20 cellular contexts compared by ENCODE assay signal in genomic region chr1:163172596-163172995, GRCh38. TPM values are rescaled to one million over a fixed set of nuclear protein-coding genes. Genes with fewer than 3 reads are reported as not detected.
DNase-seq lines count a peak whose midpoint lies in the region; ATAC-seq and TF ChIP-seq lines count a peak whose summit lies in the region.
"Had no signal": no experiment of that assay in that cellular context is flagged by ENCODE, and none has a peak within 500 bp of the region (broad histone marks: within the 10 kb centered on the region; RNA-seq: fewer than 3 reads in every experiment).

No MANE protein-coding gene starts in this region.

- H3K9me3 Mint-ChIP-seq in chondrocyte (ENCODE audit: low read depth) = no peaks in the 10 kb centered on the region
- H3K9me3 Mint-ChIP-seq in mesothelial cell of epicardium = no peaks in the 10 kb centered on the region
- no peaks in the 10 kb centered on the region for H3K9me3 Mint-ChIP-seq in T-helper 2 cell treated with Interferon-gamma antibody and Interleukin-4, amounts not matched to agents 5 μg/mL and 100 μg/mL, for 36 hours
- H3K9me3 Mint-ChIP-seq: activated T-cell treated with anti-CD3 and anti-CD28 coated beads, Interleukin-2, amount 50 U/mL, for 24 hours; CD8-positive, alpha-beta memory T cell; central memory CD8-positive, alpha-beta T cell; neural progenitor cell had no signal

- H3K23ac ChIP-seq in IMR-90 (ENCODE audit: low read depth, low read length) = no peak overlapping the region; the same call in 1 of the 2 replicates

- TF ChIP-seq RAD21 in IMR-90 (IDR thresholded peaks at IDR 0.05; ENCODE audit: low read length) = no peak

- peak overlapping the region; percentile 34 for H3K4me2 ChIP-seq in IMR-90 (ENCODE audit: low read depth, low read length)
- H3K4me2 ChIP-seq: neural progenitor cell had no signal

- 0 out of 2 replicates have a peak overlapping the region, but pooled peaks have one; percentile 27 for H2BK120ac ChIP-seq in IMR-90 (ENCODE audit: low read depth, low read length)

- H3K9me3 ChIP-seq in IMR-90 (ENCODE audit: control insufficient read depth, insufficient read depth, low read length) (no peaks in the 10 kb centered on the region), thoracic aorta (no peaks in the 10 kb centered on the region)
- H3K9me3 ChIP-seq: esophagus squamous epithelium had no signal

- H2BK5ac ChIP-seq in IMR-90 (ENCODE audit: low read depth, low read length, poor library complexity, severe bottlenecking) = peak overlapping the region; percentile 33

- no peak overlapping the region for H3K14ac ChIP-seq in IMR-90 (replicated peaks; ENCODE audit: low read depth, low read length)

- H2AFZ ChIP-seq in IMR-90 (replicated peaks; ENCODE audit: low read length, poor library complexity) = no peak overlapping the region
- H2AFZ ChIP-seq: neural progenitor cell had no signal

- no TSS peak for BruUV-seq in IMR-90 (replicated peaks; lab: Mats Ljungman, UMichigan)

- dilution Hi-C loops in IMR-90 (cut with HindIII; ENCODE audit: low sequenced_read_pairs, unreplicated experiment) = no loop called here

- in situ Hi-C loops in IMR-90 (cut with MboI; ENCODE audit: low sequenced_read_pairs) = no loop called here

- no CpG with 5 or more reads among the region's 2 CpGs for WGBS in IMR-90 (ENCODE audit: extremely low coverage in 2 of 2, insufficient read length in 1 of 2), 2 experiments

- H3K4ac ChIP-seq in IMR-90 (ENCODE audit: low read depth, low read length) = no peak overlapping the region; the same call in 1 of the 2 replicates

- H3K4me3 ChIP-seq in IMR-90 (ENCODE audit: insufficient read depth, low read depth, low read length) (no peak overlapping the region), thoracic aorta (peak overlapping the region; percentile 49)
- H3K4me3 ChIP-seq: esophagus squamous epithelium, neural progenitor cell had no signal

- no peak overlapping the region for H2AK9ac ChIP-seq in IMR-90 (replicated peaks; ENCODE audit: low read depth, low read length, poor library complexity)

- H3K36me3 Mint-ChIP-seq in chondrocyte (ENCODE audit: low read depth) (no peaks in the 10 kb centered on the region), mesothelial cell of epicardium (no peaks in the 10 kb centered on the region)
- H3K36me3 Mint-ChIP-seq in T-helper 2 cell treated with Interferon-gamma antibody and Interleukin-4, amounts not matched to agents 5 μg/mL and 100 μg/mL, for 36 hours (ENCODE audit: low read depth) = no peaks in the 10 kb centered on the region
- H3K36me3 Mint-ChIP-seq: CD8-positive, alpha-beta memory T cell; neural progenitor cell had no signal

- H4K91ac ChIP-seq in IMR-90 (ENCODE audit: insufficient read depth, low read depth, low read length) = no peak overlapping the region

- H3K4me1 ChIP-seq in IMR-90 (ENCODE audit: control insufficient read depth, insufficient read depth, low read length) (peaks cover 12% of the 10 kb centered on the region), thoracic aorta (ENCODE audit: control insufficient read depth in 1 of 2, low read depth in 2 of 2) (peaks cover 30 to 90% of the 10 kb centered on the region in 2 donors)
- H3K4me1 ChIP-seq: neural progenitor cell had no signal

- no peak overlapping the region for H3K18ac ChIP-seq in IMR-90 (ENCODE audit: low read depth, low read length)

- H3K79me1 ChIP-seq in IMR-90 (ENCODE audit: low read depth in 1 of 2, low read length in 2 of 2) = peaks cover 0 to 3% of the 10 kb centered on the region in 2 experiments; a peak in 1 of 4 replicates

- H3K4me1 Mint-ChIP-seq in chondrocyte (ENCODE audit: low read depth) (peaks cover 72% of the 10 kb centered on the region), mesothelial cell of epicardium (peaks cover 57% of the 10 kb centered on the region)
- H3K4me1 Mint-ChIP-seq in T-helper 2 cell treated with Interferon-gamma antibody and Interleukin-4, amounts not matched to agents 5 μg/mL and 100 μg/mL, for 36 hours (ENCODE audit: low read depth) = no peaks in the 10 kb centered on the region
- H3K4me1 Mint-ChIP-seq: CD8-positive, alpha-beta memory T cell; central memory CD8-positive, alpha-beta T cell had no signal

- no peaks in the 10 kb centered on the region for H3K27me3 Mint-ChIP-seq in chondrocyte (ENCODE audit: low read depth)
- H3K27me3 Mint-ChIP-seq in mesothelial cell of epicardium (ENCODE audit: low read depth) = no peaks in the 10 kb centered on the region
- H3K27me3 Mint-ChIP-seq in T-helper 2 cell treated with Interferon-gamma antibody and Interleukin-4, amounts not matched to agents 5 μg/mL and 100 μg/mL, for 36 hours (ENCODE audit: low read depth) = peaks cover 2% of the 10 kb centered on the region

- H3K4me3 Mint-ChIP-seq in chondrocyte (ENCODE audit: unreplicated experiment) (peak overlapping the region; percentile 40), mesothelial cell of epicardium (peak overlapping the region; percentile 3)
- H3K4me3 Mint-ChIP-seq in T-helper 2 cell treated with Interferon-gamma antibody and Interleukin-4, amounts not matched to agents 5 μg/mL and 100 μg/mL, for 36 hours = no peak overlapping the region
- H3K4me3 Mint-ChIP-seq: activated CD8-positive, alpha-beta T cell treated with anti-CD3 and anti-CD28 coated beads, Interleukin-2, amount 10 ng/mL, durations not matched to agents 7 days and 5 days; activated T-cell treated with anti-CD3 and anti-CD28 coated beads, Interleukin-2, amount 50 U/mL, for 24 hours; central memory CD8-positive, alpha-beta T cell; neural progenitor cell had no signal

- H3K27me3 ChIP-seq in IMR-90 (ENCODE audit: control insufficient read depth, insufficient read depth, low read length) (no peaks in the 10 kb centered on the region), thoracic aorta (replicated peaks; ENCODE audit: insufficient read depth) (no peaks in the 10 kb centered on the region)
- H3K27me3 ChIP-seq: esophagus squamous epithelium, neural progenitor cell had no signal

- no peak for TF ChIP-seq CTCF in IMR-90 (conservative IDR thresholded peaks at IDR 0.05; ENCODE audit: low read depth, low read length)
- no peak for TF ChIP-seq CTCF in chondrocyte (IDR thresholded peaks at IDR 0.05)
- TF ChIP-seq CTCF in mesothelial cell of epicardium (IDR thresholded peaks at IDR 0.05; ENCODE audit: unreplicated experiment) = no peak
- TF ChIP-seq CTCF in thoracic aorta (IDR thresholded peaks at IDR 0.05) = no peak

- H4K5ac ChIP-seq in IMR-90 (ENCODE audit: low read depth, low read length) = no peak overlapping the region

- intact Hi-C loops in IMR-90 (cut with micrococcal nuclease) = loop anchor here (10.0 kb wide), 1 partner anchor 558 kb away; no protein-coding TSS in a partner anchor

- DNase-seq in IMR-90 (no peak), chondrocyte (ENCODE audit: low spot score) (no peak), mesothelial cell of epicardium (ENCODE audit: low spot score in 2 of 2, unreplicated experiment in 2 of 2) (no peak), thoracic aorta (ENCODE audit: low spot score) (no peak), NCI-H1417 treated with DMSO at 0.1 percent for 48 hours (lab: John Stamatoyannopoulos, UW) (no peak)
- no peak for DNase-seq in T-helper 2 cell treated with Interferon-gamma antibody and Interleukin-4, amounts not matched to agents 5 μg/mL and 100 μg/mL, for 36 hours (ENCODE audit: low spot score)
- DNase-seq: activated CD4-positive, CD25-positive, alpha-beta regulatory T cell; activated CD8-positive, alpha-beta T cell treated with anti-CD3 and anti-CD28 coated beads, Interleukin-2, amount 10 ng/mL, durations not matched to agents 7 days and 5 days; activated naive CD4-positive, alpha-beta T cell; activated T-cell treated with anti-CD3 and anti-CD28 coated beads, Interleukin-2, amount 50 U/mL, for 24 hours; amniotic stem cell; CD8-positive, alpha-beta memory T cell; DMS79; esophagus squamous epithelium; glutamatergic neuron; NCI-H1092 treated with DMSO at 0.1 percent for 48 hours; retina had no signal

- CTCF ChIA-PET in IMR-90 (lab: Yijun Ruan, JAX) = no interaction called here

- no peak overlapping the region for H2AK5ac ChIP-seq in IMR-90 (ENCODE audit: low read depth, low read length)

- H2BK20ac ChIP-seq in IMR-90 (ENCODE audit: low read depth, low read length) = no peak overlapping the region; the same call in 1 of the 2 replicates

- H3K9me1 ChIP-seq in IMR-90 (ENCODE audit: insufficient read depth, low read length) = peaks cover 4% of the 10 kb centered on the region; the same call in 1 of the 2 replicates

- H3K27ac Mint-ChIP-seq in chondrocyte (ENCODE audit: unreplicated experiment) (peak overlapping the region; percentile 92), mesothelial cell of epicardium (peak overlapping the region; percentile 89)
- no peak overlapping the region for H3K27ac Mint-ChIP-seq in T-helper 2 cell treated with Interferon-gamma antibody and Interleukin-4, amounts not matched to agents 5 μg/mL and 100 μg/mL, for 36 hours
- H3K27ac Mint-ChIP-seq: activated CD8-positive, alpha-beta T cell treated with anti-CD3 and anti-CD28 coated beads, Interleukin-2, amount 10 ng/mL, durations not matched to agents 7 days and 5 days; activated T-cell treated with anti-CD3 and anti-CD28 coated beads, Interleukin-2, amount 50 U/mL, for 24 hours; CD8-positive, alpha-beta memory T cell; neural progenitor cell had no signal

- H3K27ac ChIP-seq in IMR-90 (ENCODE audit: insufficient read depth, low read length) = no peak overlapping the region
- peak overlapping the region; percentile 87 for H3K27ac ChIP-seq in thoracic aorta
- H3K27ac ChIP-seq: neural progenitor cell had no signal

- no peak for TF ChIP-seq POLR2A in IMR-90 (IDR thresholded peaks at IDR 0.05; ENCODE audit: low read depth, low read length)

- H2BK15ac ChIP-seq in IMR-90 (ENCODE audit: low read depth, low read length) = no peak overlapping the region

- no peak overlapping the region for H3K56ac ChIP-seq in IMR-90 (ENCODE audit: extremely low read depth, insufficient read depth, low read length)

- POLR2A ChIA-PET in IMR-90 (lab: Charles Lee; ENCODE audit: unreplicated experiment) = no interaction called here

- H3K9ac ChIP-seq in IMR-90 (ENCODE audit: low read depth, low read length) = no peak overlapping the region
- H3K9ac ChIP-seq: neural progenitor cell had no signal

- no peaks in the 10 kb centered on the region for H4K20me1 ChIP-seq in IMR-90 (ENCODE audit: insufficient read depth, low read length)

- no peaks in the 10 kb centered on the region for H3K36me3 ChIP-seq in IMR-90 (ENCODE audit: control insufficient read depth, insufficient read depth, low read length)
- no peaks in the 10 kb centered on the region for H3K36me3 ChIP-seq in thoracic aorta
- H3K36me3 ChIP-seq: esophagus squamous epithelium, neural progenitor cell had no signal

- ATAC-seq in IMR-90 (ENCODE audit: low read depth) (no peak), thoracic aorta (ENCODE audit: insufficient number of reproducible peaks, low FRiP score, low read depth) (no peak), GM18861 (IDR thresholded peaks at IDR 0.05; ENCODE audit: unreplicated experiment) (no peak)
- ATAC-seq: activated CD8-positive, alpha-beta T cell treated with anti-CD3 and anti-CD28 coated beads, Interleukin-2, amount 10 ng/mL, durations not matched to agents 7 days and 5 days had no signal

- peak overlapping the region in 1 of 2 experiments; percentile 8; a peak in 1 of 4 replicates for H4K8ac ChIP-seq in IMR-90 (ENCODE audit: low read depth in 2 of 2, low read length in 2 of 2)

RNA-seq across cellular contexts. Expression of gene RGS5, which starts 30.1 kb away (rescaled TPM):
- total RNA-seq in IMR-90 (2012; rRNA removed) = 14.2 and 40.0 TPM in 2 replicates
- polyA plus RNA-seq in IMR-90 (2012; rRNA removed) = 21.4 and 23.7 TPM in 2 replicates
- polyA plus RNA-seq in IMR-90 (2012; cell fraction: cytosol; rRNA removed) = 8.3 and 11.3 TPM in 2 replicates
- polyA plus RNA-seq in IMR-90 (2012; cell fraction: nucleus; rRNA removed; ENCODE audit: low replicate concordance) = 1.8 and 9.9 TPM in 2 replicates
- 103 to 448 TPM (median 423 TPM) in 3 replicates for total RNA-seq in chondrocyte
- 209 to 263 TPM (median 218 TPM) in 3 replicates for total RNA-seq in mesothelial cell of epicardium
- 1,000 to 10,000 TPM; 1,210 to 1,385 TPM for total RNA-seq in thoracic aorta
